In the genomic region with DNA sequence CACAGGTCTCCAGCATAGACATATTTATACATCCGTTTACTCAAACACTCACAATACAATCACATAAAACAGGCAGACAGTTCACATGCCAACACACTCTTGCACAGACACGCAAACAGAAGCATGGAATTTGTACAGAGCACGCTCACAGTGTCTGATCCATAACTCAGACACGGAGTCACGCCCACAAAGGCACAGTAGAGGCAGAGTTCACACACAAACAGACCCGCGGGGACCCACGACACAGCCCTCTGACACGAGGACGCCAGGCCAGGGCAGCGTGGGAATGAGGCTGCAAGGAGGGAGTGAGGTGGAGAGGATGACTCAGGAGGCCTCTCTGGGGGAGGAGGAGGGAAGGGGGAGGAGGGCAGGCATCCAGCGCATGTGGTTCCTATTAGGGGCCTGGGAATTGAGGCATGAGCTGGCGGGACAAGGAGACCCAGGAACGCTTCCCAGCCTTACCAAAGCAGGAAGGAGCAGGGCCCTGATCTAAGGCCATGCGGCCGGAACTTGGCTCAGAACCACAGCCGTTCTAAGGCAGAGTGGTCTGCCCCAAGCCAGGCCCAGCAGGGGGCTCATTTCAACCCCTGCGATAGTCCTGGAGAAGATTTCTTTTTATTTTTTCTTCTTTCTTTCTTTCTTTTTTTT, we compare ENCODE assay signal across 8 cellular contexts. TPM values are rescaled to one million over a fixed set of nuclear protein-coding genes. Genes with fewer than 3 reads are reported as not detected.
DNase-seq lines count a peak whose midpoint lies in the region; ATAC-seq and TF ChIP-seq lines count a peak whose summit lies in the region.

No MANE protein-coding gene starts in this region.

- H3K9me3 ChIP-seq in HUES6 (ENCODE audit: control insufficient read depth, insufficient read depth, low read depth, low read length), result peaks cover 10% of the 10 kb centered on the region

- H3K27ac ChIP-seq in HUES6 (ENCODE audit: low read depth, low read length) (no peak overlapping the region), temporal lobe (ENCODE audit: low read depth, low read length) (peak overlapping the region; percentile 69)

- intact Hi-C loops in left colon (cut with DNase I, micrococcal nuclease), result no loop called here

- H3K4me3 ChIP-seq in HUES6 (ENCODE audit: low read depth, low read length), result no peak overlapping the region

- peak; percentile 28 for ATAC-seq in left colon

- H3K9ac ChIP-seq in HUES6 (ENCODE audit: low read length), result peak overlapping the region; percentile 9

- peak; percentile 27 for DNase-seq in cerebellum (ENCODE audit: low spot score)
- peak; percentile 50 to 70 for DNase-seq in left colon
- DNase-seq in GM13976 (ENCODE audit: low spot score), result no peak
- no peak for DNase-seq in NOMO-1 treated with dmso at 0.1 percent for 144 hours (lab: John Stamatoyannopoulos, UW; ENCODE audit: unreplicated experiment)
- DNase-seq in germinal center (ENCODE audit: low spot score), result no peak
- no peak for DNase-seq in GF-D8 (lab: John Stamatoyannopoulos, UW)

- no peak for TF ChIP-seq CTCF in GM13976 (IDR thresholded peaks at IDR 0.05; ENCODE audit: borderline replicate concordance, control extremely low read depth, extremely low read depth, insufficient read depth, missing control alignments)

- in situ Hi-C loops in GM13976 (cut with MboI; ENCODE audit: low sequenced_read_pairs, unreplicated experiment), result loop anchor here (25.0 kb wide), 2 partner anchors 292 to 442 kb away; partner anchors contain the start of genes S1PR2 and TYK2

- H3K4me1 ChIP-seq in HUES6 (ENCODE audit: control insufficient read depth, insufficient read depth, low read length), result peaks cover 15% of the 10 kb centered on the region

- no peaks in the 10 kb centered on the region; the same call in 1 of the 2 replicates for H3K27me3 ChIP-seq in HUES6 (ENCODE audit: control insufficient read depth, insufficient read depth, low read length)

- H3K36me3 ChIP-seq in HUES6 (ENCODE audit: control insufficient read depth, insufficient read depth, low read length), result no peaks in the 10 kb centered on the region

RNA-seq across cellular contexts. Expression of gene OLFM2, which starts 9.1 kb away (rescaled TPM):
- total RNA-seq in cerebellum (56.6 TPM), left colon (1 to 10 TPM; 1.6 to 1.9 TPM), temporal lobe (132 TPM)

Comparison
In these comparisons a context has a peak if more than half of its experiments do, and no peak if none do; other contexts are left out.
1. DNase-seq: peak in cerebellum (single experiment) and left colon (2 of 2); none in GM13976 (single experiment), NOMO-1 treated with dmso at 0.1 percent for 144 hours (single experiment), germinal center (single experiment) and GF-D8 (single experiment).
2. RNA of gene OLFM2, which starts 9.1 kb away (total RNA-seq): 132 TPM in temporal lobe (single experiment) and 56.6 TPM in cerebellum (single experiment); 1.6 to 1.9 TPM in left colon; every median in the first group is over 10 times any median in the second.